In the genomic region with DNA sequence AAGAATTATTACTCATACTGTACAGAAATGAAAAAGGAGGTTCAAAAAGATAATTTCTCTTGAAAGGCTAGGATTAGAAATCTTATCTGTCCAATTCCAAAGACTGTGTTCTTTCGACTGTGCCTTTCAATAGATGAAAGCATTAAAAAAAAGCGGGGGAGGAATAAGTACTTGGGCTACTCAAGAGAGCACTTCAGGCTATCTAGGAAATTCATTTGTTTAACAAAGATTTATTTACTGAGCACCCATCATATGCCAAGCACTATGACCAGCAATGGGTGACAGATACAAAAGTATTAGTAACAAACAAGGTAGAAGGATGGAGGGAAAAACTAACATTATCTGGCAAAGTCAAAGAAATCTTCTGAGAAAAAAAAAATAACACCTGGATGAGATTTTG, we compare ENCODE assay signal across 29 cellular contexts.
"Had no signal": no experiment of that assay in that cellular context is flagged by ENCODE, and none has a peak within 500 bp of the region (broad histone marks: within the 10 kb centered on the region; RNA-seq: fewer than 3 reads in every experiment).

No MANE protein-coding gene starts in this region.

- H3K4me1 Mint-ChIP-seq: naive thymus-derived CD4-positive, alpha-beta T cell; neural crest cell; stimulated activated naive CD8-positive, alpha-beta T cell treated with anti-CD3 and anti-CD28 coated beads, Interleukin-15, amount 100 ng/mL, for 72 hours had no signal

- H3K27me3 Mint-ChIP-seq: naive thymus-derived CD4-positive, alpha-beta T cell; natural killer cell treated with Interleukin-12 subunit alpha and Interleukin-12 subunit beta and Interleukin-15 and Interleukin-18, amount 100 ng/mL, for 72 hours; stimulated activated naive CD8-positive, alpha-beta T cell treated with anti-CD3 and anti-CD28 coated beads, Interleukin-15, amount 100 ng/mL, for 72 hours; type B pancreatic cell had no signal

- H3K36me3 ChIP-seq: prostate gland, uterus had no signal

- ATAC-seq: left cardiac atrium; mucosa of descending colon; naive thymus-derived CD4-positive, alpha-beta T cell; natural killer cell treated with Interleukin-12 subunit alpha and Interleukin-12 subunit beta and Interleukin-15 and Interleukin-18, amount 100 ng/mL, for 72 hours; pancreas; right cardiac atrium; sciatic nerve; stimulated activated naive CD8-positive, alpha-beta T cell treated with anti-CD3 and anti-CD28 coated beads, Interleukin-15, amount 100 ng/mL, for 72 hours had no signal

- H3K4me3 Mint-ChIP-seq: naive thymus-derived CD4-positive, alpha-beta T cell; natural killer cell treated with Interleukin-12 subunit alpha and Interleukin-12 subunit beta and Interleukin-15 and Interleukin-18, amount 100 ng/mL, for 72 hours; neural crest cell; stimulated activated naive CD8-positive, alpha-beta T cell treated with anti-CD3 and anti-CD28 coated beads, Interleukin-15, amount 100 ng/mL, for 72 hours; type B pancreatic cell had no signal

- H3K27ac ChIP-seq: left ventricle myocardium inferior, pancreas, prostate gland, skin epidermis, tibial nerve, uterus had no signal

- H3K27me3 ChIP-seq: pancreas, tibial nerve, uterus had no signal

- H3K27ac Mint-ChIP-seq: natural killer cell treated with Interleukin-12 subunit alpha and Interleukin-12 subunit beta and Interleukin-15 and Interleukin-18, amount 100 ng/mL, for 72 hours; type B pancreatic cell had no signal

- H3K4me1 ChIP-seq: left ventricle myocardium inferior, pancreas, prostate gland, tibial nerve, uterus had no signal

- H3K9me3 Mint-ChIP-seq: natural killer cell treated with Interleukin-12 subunit alpha and Interleukin-12 subunit beta and Interleukin-15 and Interleukin-18, amount 100 ng/mL, for 72 hours; neural crest cell; stimulated activated naive CD8-positive, alpha-beta T cell treated with anti-CD3 and anti-CD28 coated beads, Interleukin-15, amount 100 ng/mL, for 72 hours; type B pancreatic cell had no signal

- DNase-seq: hippocampal formation; kidney glomerular epithelial cell; left cardiac atrium; left ventricle myocardium inferior; mesendoderm; midbrain; mucosa of descending colon; naive thymus-derived CD4-positive, alpha-beta T cell; nucleus accumbens; pancreas; posterior cingulate gyrus; retina; right cardiac atrium; stimulated activated CD4-positive, alpha-beta T cell treated with anti-CD3 and anti-CD28 coated beads, Interleukin-12 subunit alpha, Interleukin-12 subunit beta, amount 100 ng/mL, for 4 hours; stimulated activated CD4-positive, alpha-beta T cell treated with anti-CD3 and anti-CD28 coated beads, Interleukin-15, amount 100 ng/mL, for 24 hours; stimulated activated CD4-positive, alpha-beta T cell treated with anti-CD3 and anti-CD28 coated beads, Interleukin-2, amount 100 ng/mL, for 24 hours; stimulated activated CD4-positive, alpha-beta T cell treated with anti-CD3 and anti-CD28 coated beads, Interleukin-4, amount 100 ng/mL, for 1 hour; stimulated activated naive CD4-positive, alpha-beta T cell treated with Interleukin-2 at 50 U/mL for 16 hours; stimulated activated naive CD8-positive, alpha-beta T cell treated with anti-CD3 and anti-CD28 coated beads, Interleukin-15, amount 100 ng/mL, for 72 hours; substantia nigra; uterus had no signal

- H3K4me3 ChIP-seq: left ventricle myocardium inferior, lung, mucosa of descending colon, pancreas, prostate gland, skin epidermis, tibial nerve, uterus had no signal
